37 cellular contexts compared by ENCODE assay signal in genomic region chr10:118581340-118581739, GRCh38. TPM values are rescaled to one million over a fixed set of nuclear protein-coding genes. Genes with fewer than 3 reads are reported as not detected.
"Had no signal": no experiment of that assay in that cellular context is flagged by ENCODE, and none has a peak within 500 bp of the region (broad histone marks: within the 10 kb centered on the region; RNA-seq: fewer than 3 reads in every experiment).

No MANE protein-coding gene starts in this region.

- H3K4me1 ChIP-seq: Peyer's patch had no signal

- ATAC-seq: activated CD4-positive, CD25-positive, alpha-beta regulatory T cell treated with anti-CD3 and anti-CD28 coated beads, Interleukin-2, amount 50 U/mL, for 24 hours; activated CD8-positive, alpha-beta T cell treated with anti-CD3 and anti-CD28 coated beads for 36 hours; activated T-cell treated with anti-CD3 and anti-CD28 coated beads, Interleukin-2, amount 50 U/mL, for 72 hours; activated T-helper 17 cell treated with anti-CD3 and anti-CD28 coated beads, Interleukin-2, amount 50 U/mL, for 72 hours; PC-3; WTC11 had no signal

- H3K4me3 ChIP-seq: MG63, Peyer's patch, SJSA1 had no signal

- H3K36me3 ChIP-seq: brain microvascular endothelial cell, MG63, Peyer's patch, SJSA1 had no signal

- H3K27ac ChIP-seq: brain microvascular endothelial cell, Peyer's patch, SJSA1 had no signal

- DNase-seq: activated CD4-positive, alpha-beta T cell treated with anti-CD3 and anti-CD28 coated beads for 48 hours; activated CD4-positive, alpha-beta T cell treated with anti-CD3 and anti-CD28 coated beads, Interleukin-2, amount 50 U/mL, for 4 hours; activated CD8-positive, alpha-beta T cell treated with anti-CD3 and anti-CD28 coated beads for 36 hours; activated effector memory CD4-positive, alpha-beta T cell treated with anti-CD3 and anti-CD28 coated beads, Interleukin-2, amount 50 U/mL, for 16 hours; activated naive CD4-positive, alpha-beta T cell; activated naive CD4-positive, alpha-beta T cell treated with anti-CD3 and anti-CD28 coated beads, Interleukin-2, amount 50 U/mL, for 16 hours; activated naive CD8-positive, alpha-beta T cell treated with anti-CD3 and anti-CD28 coated beads for 36 hours; activated T-cell treated with anti-CD3 and anti-CD28 coated beads, Interleukin-2, amount 50 U/mL, for 1 hour; activated T-cell treated with anti-CD3 and anti-CD28 coated beads, Interleukin-2, amount 50 U/mL, for 72 hours; amniotic stem cell; aorta; brain microvascular endothelial cell; central memory CD4-positive, alpha-beta T cell; Karpas-422; MG63; NCI-H1048; NCI-H1105 treated with DMSO at 0.1 percent for 48 hours; NCI-H1436; NCI-H187 treated with DMSO at 0.1 percent for 48 hours; NCI-H2171 treated with DMSO at 0.1 percent for 48 hours; NCI-H2227 treated with DMSO at 0.1 percent for 48 hours; NCI-H446; NCI-H510A treated with DMSO at 0.1 percent for 48 hours; NCI-H526 treated with DMSO at 0.1 percent for 48 hours; NCI-H82; NK-92 treated with Interleukin-12 subunit alpha and Interleukin-12 subunit beta, amount 100 ng/mL, for 24 hours; PC-3; Peyer's patch; RPMI8226; SHP77 treated with DMSO at 0.1 percent for 48 hours; SK-N-SH had no signal

- H3K9ac ChIP-seq: SK-N-SH had no signal

- H3K27me3 ChIP-seq: brain microvascular endothelial cell, MG63, Peyer's patch had no signal

- H3K9me3 ChIP-seq: Peyer's patch, SJSA1, SK-N-SH had no signal

- FAIRE-seq: TTC549 had no signal

- H3K4me2 ChIP-seq: SK-N-SH had no signal

RNA-seq across cellular contexts. Expression of gene PRLHR, which starts 14.1 kb away (rescaled TPM):
- total RNA-seq: activated CD8-positive, alpha-beta memory T cell treated with anti-CD3 and anti-CD28 coated beads for 36 hours; activated CD8-positive, alpha-beta T cell treated with anti-CD3 and anti-CD28 coated beads for 36 hours; activated naive CD8-positive, alpha-beta T cell treated with anti-CD3 and anti-CD28 coated beads for 36 hours; activated T-cell treated with anti-CD3 and anti-CD28 coated beads, Interleukin-2, amount 50 U/mL, for 72 hours; activated T-helper 17 cell treated with anti-CD3 and anti-CD28 coated beads, Interleukin-2, amount 50 U/mL, for 72 hours; aorta; PC-3; Peyer's patch; SJSA1; WTC11 had no signal
- polyA plus RNA-seq: aorta, SK-N-SH had no signal
